32 cellular contexts compared by ENCODE assay signal in genomic region chr2:119486196-119486827, GRCh38. TPM values are rescaled to one million over a fixed set of nuclear protein-coding genes. Genes with fewer than 3 reads are reported as not detected.
DNase-seq lines count a peak whose midpoint lies in the region; ATAC-seq, FAIRE-seq and TF ChIP-seq lines count a peak whose summit lies in the region.
"Had no signal": no experiment of that assay in that cellular context is flagged by ENCODE, and none has a peak within 500 bp of the region (broad histone marks: within the 10 kb centered on the region; RNA-seq: fewer than 3 reads in every experiment).

No MANE protein-coding gene starts in this region.

- intact Hi-C loops in heart right ventricle (cut with DNase I): loop anchor here in 1 of 10 donors (10.0 kb wide), 1 partner anchor 172 kb away; no protein-coding TSS in a partner anchor
- intact Hi-C loops in Right ventricle myocardium superior (cut with DNase I): no loop called here

- 81 to 82% methylated on average over 10 of the region's 10 CpGs for WGBS in heart right ventricle, 2 donors

- no peaks in the 10 kb centered on the region for H3K9me3 ChIP-seq in heart right ventricle
- H3K9me3 ChIP-seq: BLaER1, SJCRH30, spleen, tibial nerve had no signal

- no peaks in the 10 kb centered on the region for H3K9me3 Mint-ChIP-seq in osteocyte (ENCODE audit: unreplicated experiment)
- H3K9me3 Mint-ChIP-seq: activated naive CD4-positive, alpha-beta T cell treated with anti-CD3 and anti-CD28 coated beads, Interleukin-2, amount 50 U/mL, for 24 hours; naive thymus-derived CD8-positive, alpha-beta T cell had no signal

- no peak for ATAC-seq in heart right ventricle
- ATAC-seq in Right ventricle myocardium superior (ENCODE audit: poor library complexity): no peak
- no peak for ATAC-seq in GM18861 (IDR thresholded peaks at IDR 0.05; ENCODE audit: unreplicated experiment)
- ATAC-seq: foreskin keratinocyte; naive thymus-derived CD8-positive, alpha-beta T cell; stimulated activated naive CD8-positive, alpha-beta T cell treated with anti-CD3 and anti-CD28 coated beads, Interleukin-15, Interleukin-2, amounts not matched to agents 100 U/mL and 50 U/mL, for 24 hours had no signal

- in situ Hi-C loops in GM13976 (cut with MboI; ENCODE audit: low sequenced_read_pairs, unreplicated experiment): loop anchor here (25.0 kb wide), 1 partner anchor 599 kb away; no protein-coding TSS in a partner anchor

- H3K4me1 Mint-ChIP-seq in osteocyte (ENCODE audit: unreplicated experiment): peaks cover 6% of the 10 kb centered on the region
- H3K4me1 Mint-ChIP-seq: activated naive CD4-positive, alpha-beta T cell treated with anti-CD3 and anti-CD28 coated beads, Interleukin-2, amount 50 U/mL, for 24 hours; naive thymus-derived CD8-positive, alpha-beta T cell had no signal

- DNase-seq in heart right ventricle (no peak), Right ventricle myocardium superior (no peak), osteocyte (ENCODE audit: extremely low spot score, unreplicated experiment) (peak; percentile 73), urothelium cell line (ENCODE audit: low spot score) (peak; percentile 2), GM13976 (ENCODE audit: low spot score) (no peak), C1 segment of cervical spinal cord (lab: John Stamatoyannopoulos, UW) (no peak)
- DNase-seq: activated CD8-positive, alpha-beta memory T cell treated with anti-CD3 and anti-CD28 coated beads for 24 hours; activated T-cell treated with anti-CD3 and anti-CD28 coated beads, Interleukin-2, amount 50 U/mL, for 48 hours; aorta; cerebellar nuclear complex; effector CD4-positive, alpha-beta T cell; erythroblast; foreskin keratinocyte; NK-92 treated with Interleukin-12 subunit alpha and Interleukin-12 subunit beta, amount 100 ng/mL, for 24 hours; SJCRH30; spleen; stimulated activated CD4-positive, alpha-beta T cell treated with anti-CD3 and anti-CD28 coated beads, Interleukin-4, amount 100 ng/mL, for 24 hours; stimulated activated naive CD8-positive, alpha-beta T cell treated with anti-CD3 and anti-CD28 coated beads, Interleukin-15, Interleukin-2, amounts not matched to agents 100 U/mL and 50 U/mL, for 24 hours; T-helper 1 cell had no signal

- no peaks in the 10 kb centered on the region for H3K36me3 ChIP-seq in heart right ventricle
- H3K36me3 ChIP-seq: BLaER1, SJCRH30, spleen, tibial nerve had no signal

- H3K27me3 ChIP-seq in heart right ventricle: peaks cover 0 to 3% (median 0%) of the 10 kb centered on the region in 7 donors
- H3K27me3 ChIP-seq: BLaER1, foreskin keratinocyte, SJCRH30, tibial nerve had no signal

- H3K27ac ChIP-seq in heart right ventricle: peak overlapping the region; percentile 42 to 89 (median 74)
- H3K27ac ChIP-seq: BLaER1, foreskin keratinocyte, HL-60, parathyroid adenoma, SJCRH30, spleen, tibial nerve had no signal

- no peak overlapping the region for H3K27ac Mint-ChIP-seq in osteocyte (ENCODE audit: unreplicated experiment)
- H3K27ac Mint-ChIP-seq: activated naive CD4-positive, alpha-beta T cell treated with anti-CD3 and anti-CD28 coated beads, Interleukin-2, amount 50 U/mL, for 24 hours had no signal

- H3K4me3 Mint-ChIP-seq in osteocyte (ENCODE audit: unreplicated experiment): no peak overlapping the region
- H3K4me3 Mint-ChIP-seq: activated naive CD4-positive, alpha-beta T cell treated with anti-CD3 and anti-CD28 coated beads, Interleukin-2, amount 50 U/mL, for 24 hours; naive thymus-derived CD8-positive, alpha-beta T cell had no signal

- no peaks in the 10 kb centered on the region for H3K36me3 Mint-ChIP-seq in osteocyte (ENCODE audit: unreplicated experiment)
- H3K36me3 Mint-ChIP-seq: activated naive CD4-positive, alpha-beta T cell treated with anti-CD3 and anti-CD28 coated beads, Interleukin-2, amount 50 U/mL, for 24 hours; naive thymus-derived CD8-positive, alpha-beta T cell had no signal

- peaks cover 10 to 99% (median 62%) of the 10 kb centered on the region in 9 donors for H3K4me1 ChIP-seq in heart right ventricle
- H3K4me1 ChIP-seq: foreskin keratinocyte, tibial nerve had no signal

- no peak overlapping the region for H3K4me3 ChIP-seq in heart right ventricle
- H3K4me3 ChIP-seq: BLaER1, SJCRH30, spleen, tibial nerve had no signal

- FAIRE-seq in islet of Langerhans (lab: Jason Lieb, UNC): peak; percentile 98
- no peak for FAIRE-seq in urothelium cell line (lab: Jason Lieb, UNC)
- FAIRE-seq: D721Med, H1 had no signal

- TF ChIP-seq CTCF in heart right ventricle (IDR thresholded peaks at IDR 0.05): no peak
- TF ChIP-seq CTCF in osteocyte (IDR thresholded peaks at IDR 0.05): no peak
- TF ChIP-seq CTCF in GM13976 (IDR thresholded peaks at IDR 0.05; ENCODE audit: borderline replicate concordance, control extremely low read depth, extremely low read depth, insufficient read depth, missing control alignments): no peak

- peaks cover 24% of the 10 kb centered on the region for H3K27me3 Mint-ChIP-seq in osteocyte (ENCODE audit: unreplicated experiment)

RNA-seq across cellular contexts. Expression of gene SCTR, which starts 38.0 kb away (rescaled TPM):
- under 1 TPM in 8 of 10 donors, not detected in 2; 0.36 to 0.94 (median 0.57) TPM for total RNA-seq in heart right ventricle
- polyA plus RNA-seq in heart right ventricle: 1 to 10 TPM in 1 of 2 donors, under 1 TPM in 1; 0.10 to 1.4 TPM
- total RNA-seq in Right ventricle myocardium superior: 0.43 TPM
- not detected in 2 replicates for total RNA-seq in osteocyte
- total RNA-seq: A673; aorta; foreskin keratinocyte; H1; mesenteric fat pad; naive thymus-derived CD8-positive, alpha-beta T cell; NCI-H460; SJCRH30; tibial nerve had no signal
- polyA plus RNA-seq: foreskin keratinocyte; naive thymus-derived CD8-positive, alpha-beta T cell had no signal

RNA-seq across cellular contexts. Expression of gene TMEM37, which starts 54.7 kb away (rescaled TPM):
- total RNA-seq in heart right ventricle (1 to 10 TPM in 8 of 10 donors, under 1 TPM in 2; 0.32 to 4.7 (median 2.2) TPM), Right ventricle myocardium superior (2.8 TPM), osteocyte (0.21 and 0.40 TPM in 2 replicates)
- polyA plus RNA-seq in heart right ventricle: 1 to 10 TPM in 1 of 2 donors, under 1 TPM in 1; 0.78 to 1.2 TPM
- polyA plus RNA-seq: naive thymus-derived CD8-positive, alpha-beta T cell had no signal

RNA-seq across cellular contexts. Expression of gene CFAP221, which starts 57.9 kb away (rescaled TPM):
- 1 to 10 TPM in 7 of 10 donors, under 1 TPM in 3; 0.47 to 2.5 (median 1.5) TPM for total RNA-seq in heart right ventricle
- under 1 TPM in 1 of 2 donors, not detected in 1; 0.14 TPM for polyA plus RNA-seq in heart right ventricle
- total RNA-seq in Right ventricle myocardium superior: 0.67 TPM
- total RNA-seq in osteocyte: not detected in 2 replicates
- total RNA-seq: foreskin keratinocyte; naive thymus-derived CD8-positive, alpha-beta T cell; NCI-H460; SJCRH30 had no signal
- polyA plus RNA-seq: foreskin keratinocyte; naive thymus-derived CD8-positive, alpha-beta T cell had no signal

Comparison
In these comparisons a context has a peak if more than half of its experiments do, and no peak if none do; other contexts are left out.
1. DNase-seq: peak in osteocyte (single experiment) and urothelium cell line (single experiment); none in heart right ventricle (0 of 2), Right ventricle myocardium superior (single experiment), GM13976 (single experiment) and C1 segment of cervical spinal cord (0 of 14).